ENCODE assay signal across 28 cellular contexts in the genomic region with DNA sequence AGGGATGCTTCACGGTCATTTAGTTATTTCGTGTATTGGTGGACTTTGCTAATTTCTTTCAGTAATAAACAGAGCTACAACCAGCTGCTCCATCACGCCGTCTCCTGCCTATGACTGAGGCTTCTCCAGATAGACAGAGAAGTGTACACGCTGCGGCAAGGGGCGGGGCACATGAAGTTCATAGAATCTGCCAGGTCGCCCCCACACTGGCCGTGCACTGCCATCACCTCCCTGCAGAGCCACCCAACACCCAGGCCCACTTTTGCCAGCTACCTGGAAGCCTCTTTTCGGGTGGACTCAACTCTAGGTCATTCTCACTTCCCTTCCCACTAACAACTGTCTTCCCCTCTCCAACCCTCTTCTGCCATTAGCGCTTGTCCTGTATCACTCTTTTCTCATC.
"Had no signal": no experiment of that assay in that cellular context is flagged by ENCODE, and none has a peak within 500 bp of the region (broad histone marks: within the 10 kb centered on the region; RNA-seq: fewer than 3 reads in every experiment).

No MANE protein-coding gene starts in this region.

- H3K36me3 ChIP-seq: ovary, sigmoid colon, thoracic aorta, thyroid gland, upper lobe of left lung had no signal

- H3K36me3 Mint-ChIP-seq: natural killer cell; neural progenitor cell; stimulated activated effector memory CD8-positive, alpha-beta T cell treated with anti-CD3 and anti-CD28 coated beads, Interleukin-12 subunit alpha, Interleukin-12 subunit beta, amount 100 ng/mL, for 72 hours had no signal

- H3K9ac ChIP-seq: neural progenitor cell, parathyroid adenoma had no signal

- H3K27ac ChIP-seq: neural progenitor cell, ovary, parathyroid adenoma, psoas muscle, right lobe of liver, sigmoid colon, stomach, thoracic aorta, thyroid gland, tibial nerve, upper lobe of left lung, vagina had no signal

- H3K4me3 Mint-ChIP-seq: natural killer cell; nephron; neural progenitor cell; stimulated activated effector memory CD8-positive, alpha-beta T cell treated with anti-CD3 and anti-CD28 coated beads, Interleukin-12 subunit alpha, Interleukin-12 subunit beta, amount 100 ng/mL, for 72 hours; stimulated activated naive B cell treated with anti-CD40 and anti-IgM and Interleukin-4, amounts not matched to agents 10 μg/mL and 1 μg/mL and 100 μg/mL, for 72 hours; stimulated activated naive CD8-positive, alpha-beta T cell treated with anti-CD3 and anti-CD28 coated beads, Interleukin-15, Interleukin-2, amounts not matched to agents 100 ng/mL and 50 ng/mL, for 24 hours had no signal

- H3K9me3 ChIP-seq: thyroid gland had no signal

- H3K4me3 ChIP-seq: neural progenitor cell, ovary, psoas muscle, right lobe of liver, sigmoid colon, stomach, thoracic aorta, thyroid gland, tibial nerve, upper lobe of left lung, vagina had no signal

- FAIRE-seq: small intestine, urothelium cell line had no signal

- DNase-seq: natural killer cell; occipital lobe; ovary; right cardiac atrium; right lobe of liver; sigmoid colon; small intestine; stimulated activated CD4-positive, alpha-beta T cell treated with anti-CD3 and anti-CD28 coated beads, Interleukin-15, amount 100 ng/mL, for 24 hours; stimulated activated CD4-positive, alpha-beta T cell treated with anti-CD3 and anti-CD28 coated beads, Interleukin-2, amount 100 ng/mL, for 24 hours; stimulated activated CD4-positive, alpha-beta T cell treated with anti-CD3 and anti-CD28 coated beads, Interleukin-2, amount 100 ng/mL, for 48 hours; stimulated activated CD4-positive, alpha-beta T cell treated with anti-CD3 and anti-CD28 coated beads, Interleukin-4, amount 100 ng/mL, for 24 hours; stimulated activated naive B cell treated with anti-CD40 and anti-IgM and Interleukin-4, amounts not matched to agents 10 μg/mL and 1 μg/mL and 100 μg/mL, for 72 hours; stimulated activated naive CD4-positive, alpha-beta T cell treated with Interleukin-2 at 50 U/mL for 16 hours; stomach; thyroid gland; trophoblast cell had no signal

- H3K4me1 Mint-ChIP-seq: natural killer cell, neural progenitor cell had no signal

- H3K27me3 Mint-ChIP-seq: progenitor cell of endocrine pancreas; stimulated activated naive CD8-positive, alpha-beta T cell treated with anti-CD3 and anti-CD28 coated beads, Interleukin-15, Interleukin-2, amounts not matched to agents 100 ng/mL and 50 ng/mL, for 24 hours had no signal

- H3K9me3 Mint-ChIP-seq: natural killer cell; nephron; neural progenitor cell; stimulated activated effector memory CD8-positive, alpha-beta T cell treated with anti-CD3 and anti-CD28 coated beads, Interleukin-12 subunit alpha, Interleukin-12 subunit beta, amount 100 ng/mL, for 72 hours; stimulated activated naive CD8-positive, alpha-beta T cell treated with anti-CD3 and anti-CD28 coated beads, Interleukin-15, Interleukin-2, amounts not matched to agents 100 ng/mL and 50 ng/mL, for 24 hours had no signal

- H3K27ac Mint-ChIP-seq: natural killer cell; progenitor cell of endocrine pancreas; stimulated activated effector memory CD8-positive, alpha-beta T cell treated with anti-CD3 and anti-CD28 coated beads, Interleukin-12 subunit alpha, Interleukin-12 subunit beta, amount 100 ng/mL, for 72 hours; stimulated activated naive CD8-positive, alpha-beta T cell treated with anti-CD3 and anti-CD28 coated beads, Interleukin-15, Interleukin-2, amounts not matched to agents 100 ng/mL and 50 ng/mL, for 24 hours had no signal

- H3K4me1 ChIP-seq: neural progenitor cell, parathyroid adenoma, psoas muscle, right lobe of liver, stomach, thyroid gland, tibial nerve, upper lobe of left lung, vagina had no signal
